10 cellular contexts compared by ENCODE assay signal in genomic region chr12:24997496-24997895, GRCh38. TPM values are rescaled to one million over a fixed set of nuclear protein-coding genes. Genes with fewer than 3 reads are reported as not detected.
A peak's percentile ranks its signal among the peaks of the same experiment; 100 is the strongest.
DNase-seq lines count a peak whose midpoint lies in the region; ATAC-seq and TF ChIP-seq lines count a peak whose summit lies in the region.
"Had no signal": no experiment of that assay in that cellular context is flagged by ENCODE, and none has a peak within 500 bp of the region (broad histone marks: within the 10 kb centered on the region; RNA-seq: fewer than 3 reads in every experiment).

No MANE protein-coding gene starts in this region.

- no peak overlapping the region for H2AFZ ChIP-seq in hepatocyte

- H3K36me3 ChIP-seq in hepatocyte (replicated peaks; ENCODE audit: insufficient read depth, low read depth), result no peaks in the 10 kb centered on the region
- H3K36me3 ChIP-seq: vagina had no signal

- H4K20me1 ChIP-seq in hepatocyte (ENCODE audit: insufficient read depth, poor library complexity, severe bottlenecking), result no peaks in the 10 kb centered on the region

- WGBS in hepatocyte (ENCODE audit: low lambda C conversion rate, missing lambda C conversion rate), result 91% methylated on average over 6 of the region's 6 CpGs

- no peaks in the 10 kb centered on the region for H3K9me2 ChIP-seq in hepatocyte (replicated peaks; ENCODE audit: insufficient read depth)

- no peaks in the 10 kb centered on the region for H3K4me1 ChIP-seq in hepatocyte (ENCODE audit: insufficient read depth)

- no peak overlapping the region for H3K27ac ChIP-seq in hepatocyte
- H3K27ac ChIP-seq: vagina had no signal

- H3K4me2 ChIP-seq in hepatocyte, result no peak overlapping the region

- no peaks in the 10 kb centered on the region for H3K79me2 ChIP-seq in hepatocyte

- no peak for TF ChIP-seq CTCF in GM12875 (IDR thresholded peaks at IDR 0.05; ENCODE audit: borderline replicate concordance, insufficient read depth, low read depth, low read length)
- TF ChIP-seq CTCF in fibroblast of the aortic adventitia (IDR thresholded peaks at IDR 0.05; ENCODE audit: insufficient read depth, low read length), result no peak
- no peak for TF ChIP-seq CTCF in hepatocyte (IDR thresholded peaks at IDR 0.05; ENCODE audit: poor library complexity)

- no peaks in the 10 kb centered on the region for H3K9me3 ChIP-seq in hepatocyte (ENCODE audit: low read depth)
- H3K9me3 ChIP-seq: vagina had no signal

- ATAC-seq in GM21529 (IDR thresholded peaks at IDR 0.05; ENCODE audit: unreplicated experiment) (peak; percentile 2), HG03432 (IDR thresholded peaks at IDR 0.05; ENCODE audit: unreplicated experiment) (peak; percentile 3), left lobe of liver (no peak), GM18861 (IDR thresholded peaks at IDR 0.05; ENCODE audit: unreplicated experiment) (no peak)

- H3K4me3 ChIP-seq in GM12875 (ENCODE audit: low read depth, low read length) (peak overlapping the region; percentile 29), fibroblast of the aortic adventitia (ENCODE audit: low read depth, low read length) (no peak overlapping the region), hepatocyte (no peak overlapping the region)
- H3K4me3 ChIP-seq: vagina had no signal

- DNase-seq in fibroblast of the aortic adventitia (ENCODE audit: low read depth) (peak; percentile 11), SK-N-DZ (ENCODE audit: low spot score) (no peak), left lobe of liver (ENCODE audit: low spot score) (no peak), hepatocyte (ENCODE audit: low spot score) (no peak)
- DNase-seq: activated T-cell treated with anti-CD3 and anti-CD28 coated beads, Interleukin-2, amount 50 U/mL, for 1 hour had no signal

- peaks cover 4% of the 10 kb centered on the region for H3K27me3 ChIP-seq in hepatocyte
- H3K27me3 ChIP-seq: vagina had no signal

RNA-seq across cellular contexts. Expression of gene BCAT1, which starts 48.6 kb away (rescaled TPM):
- total RNA-seq in fibroblast of the aortic adventitia (ENCODE audit: low replicate concordance), result 186 and 453 TPM in 2 replicates
- 70.1 and 74.8 TPM in 2 replicates for polyA plus RNA-seq in SK-N-DZ (2014; cell fraction: cytosol; rRNA removed)
- polyA plus RNA-seq in SK-N-DZ (2014; cell fraction: nucleus; rRNA removed), result 41.3 and 41.6 TPM in 2 replicates
- total RNA-seq in left lobe of liver, result 2.8 TPM
- total RNA-seq in hepatocyte, result 72.8 and 87.1 TPM in 2 replicates
- 38.8 and 46.4 TPM in 2 replicates for polyA plus RNA-seq in hepatocyte

Comparison
In these comparisons a context has a peak if more than half of its experiments do, and no peak if none do; other contexts are left out.
1. ATAC-seq: peak in GM21529 (single experiment) and HG03432 (single experiment); none in left lobe of liver (single experiment) and GM18861 (single experiment).
2. RNA of gene BCAT1, which starts 48.6 kb away (total RNA-seq): 186 to 453 TPM in fibroblast of the aortic adventitia and 72.8 to 87.1 TPM in hepatocyte; 2.8 TPM in left lobe of liver (single experiment); every median in the first group is over 10 times any median in the second.